Comparison of ENCODE assay signal across 1 cellular context in genomic region chr20:45339084-45339483, GRCh38.
TF ChIP-seq lines count a peak whose summit lies in the region.

No MANE protein-coding gene starts in this region.

TF ChIP-seq in K562, 482 proteins besides CTCF, POLR2A, EP300 and RAD21:
- TF ChIP-seq ZNF644 (tag; IDR thresholded peaks at IDR 0.05; ENCODE audit: low read depth) (0 out of 2 replicates have a peak, but pooled peaks have one; percentile 40), DMBX1 (CRISPR knock-in tag; IDR thresholded peaks at IDR 0.05; ENCODE audit: borderline replicate concordance) (0 out of 2 replicates have a peak, but pooled peaks have one; percentile 33), SMAD4 (CRISPR knock-in tag; conservative IDR thresholded peaks at IDR 0.05) (0 out of 2 replicates have a peak, but pooled peaks have one; percentile 19), CXXC5 (CRISPR knock-in tag; IDR thresholded peaks at IDR 0.05) (0 out of 2 replicates have a peak, but pooled peaks have one; percentile 17), SP2 (IDR thresholded peaks at IDR 0.05; ENCODE audit: extremely low read depth, low read depth, low read length, poor library complexity, severe bottlenecking) (no peak), ZNF592 (IDR thresholded peaks at IDR 0.05) (peak; percentile 78), ESRRA (IDR thresholded peaks at IDR 0.05; ENCODE audit: borderline replicate concordance, low read depth) (peak; percentile 54), MLX (CRISPR knock-in tag; conservative IDR thresholded peaks at IDR 0.05) (no peak)
